Comparison of ENCODE assay signal across 27 cellular contexts in genomic region chr6:128997880-128998279, GRCh38.
"Had no signal": no experiment of that assay in that cellular context is flagged by ENCODE, and none has a peak within 500 bp of the region (broad histone marks: within the 10 kb centered on the region; RNA-seq: fewer than 3 reads in every experiment).

No MANE protein-coding gene starts in this region.

- H3K27me3 ChIP-seq: dorsolateral prefrontal cortex, esophagus muscularis mucosa, gastroesophageal sphincter, heart left ventricle, hepatocyte had no signal

- H3K27ac ChIP-seq: coronary artery, dorsolateral prefrontal cortex, esophagus muscularis mucosa, foreskin keratinocyte, gastroesophageal sphincter, heart left ventricle, hepatocyte, left ventricle myocardium inferior had no signal

- H3K79me2 ChIP-seq: hepatocyte had no signal

- DNase-seq: dermis blood vessel endothelial cell; dorsolateral prefrontal cortex; effector CD4-positive, alpha-beta T cell; effector memory CD4-positive, alpha-beta T cell; foreskin keratinocyte; heart left ventricle; hypothalamus; immature natural killer cell; islet precursor cell; kidney; kidney glomerular epithelial cell; left colon; left ventricle myocardium inferior; mammary epithelial cell; mesendoderm; midbrain; naive thymus-derived CD4-positive, alpha-beta T cell had no signal

- H3K27ac Mint-ChIP-seq: immature natural killer cell; memory B cell; naive thymus-derived CD4-positive, alpha-beta T cell had no signal

- ATAC-seq: foreskin keratinocyte; gastroesophageal sphincter; left colon; left lobe of liver; naive thymus-derived CD4-positive, alpha-beta T cell had no signal

- H2AFZ ChIP-seq: hepatocyte had no signal

- H3K36me3 ChIP-seq: esophagus muscularis mucosa, gastroesophageal sphincter had no signal

- FAIRE-seq: colon, endothelial cell of umbilical vein, frontal cortex, kidney had no signal

- H3K4me1 Mint-ChIP-seq: immature natural killer cell; memory B cell; naive thymus-derived CD4-positive, alpha-beta T cell had no signal

- H3K4me2 ChIP-seq: hepatocyte had no signal

- H3K9me3 ChIP-seq: esophagus muscularis mucosa, gastroesophageal sphincter, left ventricle myocardium inferior had no signal

- H3K4me1 ChIP-seq: esophagus muscularis mucosa, foreskin keratinocyte, gastroesophageal sphincter had no signal

- H3K4me3 ChIP-seq: coronary artery, dorsolateral prefrontal cortex, esophagus muscularis mucosa, gastroesophageal sphincter, heart left ventricle, hepatocyte, left ventricle myocardium inferior, lung had no signal

- H3K4me3 Mint-ChIP-seq: immature natural killer cell; memory B cell; naive thymus-derived CD4-positive, alpha-beta T cell had no signal
